18 cellular contexts compared by ENCODE assay signal in genomic region chr12:54133663-54134375, GRCh38.
"Had no signal": no experiment of that assay in that cellular context is flagged by ENCODE, and none has a peak within 500 bp of the region (broad histone marks: within the 10 kb centered on the region; RNA-seq: fewer than 3 reads in every experiment).

No MANE protein-coding gene starts in this region.

- H3K27ac ChIP-seq: left ventricle myocardium inferior, prostate gland, upper lobe of left lung had no signal

- H3K4me2 ChIP-seq: smooth muscle cell had no signal

- H3K36me3 ChIP-seq: left ventricle myocardium inferior, prostate gland, upper lobe of left lung had no signal

- ATAC-seq: activated CD8-positive, alpha-beta memory T cell treated with anti-CD3 and anti-CD28 coated beads, Interleukin-2, amount 10 ng/mL, durations not matched to agents 7 days and 5 days; activated T-helper 17 cell treated with anti-CD3 and anti-CD28 coated beads, Interleukin-2, amount 50 U/mL, for 72 hours; sciatic nerve; stimulated activated naive CD8-positive, alpha-beta T cell treated with anti-CD3 and anti-CD28 coated beads, Interleukin-15, amount 100 ng/mL, for 72 hours had no signal

- H3K4me3 Mint-ChIP-seq: activated CD4-positive, alpha-beta memory T cell treated with anti-CD3 and anti-CD28 coated beads, Interleukin-2, amount 10 ng/mL, durations not matched to agents 7 days and 5 days; activated CD8-positive, alpha-beta memory T cell treated with anti-CD3 and anti-CD28 coated beads, Interleukin-2, amount 10 ng/mL, durations not matched to agents 7 days and 5 days; activated naive CD8-positive, alpha-beta T cell treated with anti-CD3 and anti-CD28 coated beads for 36 hours; activated T-helper 17 cell treated with anti-CD3 and anti-CD28 coated beads, Interleukin-2, amount 50 U/mL, for 72 hours; endodermal cell; stimulated activated naive CD8-positive, alpha-beta T cell treated with anti-CD3 and anti-CD28 coated beads, Interleukin-15, amount 100 ng/mL, for 72 hours had no signal

- H3K27ac Mint-ChIP-seq: activated CD4-positive, alpha-beta memory T cell treated with anti-CD3 and anti-CD28 coated beads, Interleukin-2, amount 10 ng/mL, durations not matched to agents 7 days and 5 days; activated CD8-positive, alpha-beta memory T cell treated with anti-CD3 and anti-CD28 coated beads, Interleukin-2, amount 10 ng/mL, durations not matched to agents 7 days and 5 days; activated naive CD8-positive, alpha-beta T cell treated with anti-CD3 and anti-CD28 coated beads for 36 hours; activated T-helper 17 cell treated with anti-CD3 and anti-CD28 coated beads, Interleukin-2, amount 50 U/mL, for 72 hours; endodermal cell; stimulated activated naive CD8-positive, alpha-beta T cell treated with anti-CD3 and anti-CD28 coated beads, Interleukin-15, amount 100 ng/mL, for 72 hours had no signal

- H3K27me3 ChIP-seq: upper lobe of left lung had no signal

- DNase-seq: activated CD4-positive, alpha-beta memory T cell treated with anti-CD3 and anti-CD28 coated beads, Interleukin-2, amount 10 ng/mL, durations not matched to agents 7 days and 5 days; activated CD4-positive, alpha-beta T cell treated with anti-CD3 and anti-CD28 coated beads for 48 hours; activated CD4-positive, CD25-positive, alpha-beta regulatory T cell; activated CD8-positive, alpha-beta memory T cell treated with anti-CD3 and anti-CD28 coated beads, Interleukin-2, amount 10 ng/mL, durations not matched to agents 7 days and 5 days; activated naive CD4-positive, alpha-beta T cell; activated naive CD8-positive, alpha-beta T cell treated with anti-CD3 and anti-CD28 coated beads for 36 hours; amygdala; endodermal cell; foreskin melanocyte; left ventricle myocardium inferior; nucleus accumbens; stimulated activated CD4-positive, alpha-beta T cell treated with anti-CD3 and anti-CD28 coated beads, Interleukin-4, amount 100 ng/mL, for 1 hour; stimulated activated naive CD8-positive, alpha-beta T cell treated with anti-CD3 and anti-CD28 coated beads, Interleukin-15, amount 100 ng/mL, for 72 hours had no signal

- H3K36me3 Mint-ChIP-seq: activated CD8-positive, alpha-beta memory T cell treated with anti-CD3 and anti-CD28 coated beads, Interleukin-2, amount 10 ng/mL, durations not matched to agents 7 days and 5 days; activated naive CD8-positive, alpha-beta T cell treated with anti-CD3 and anti-CD28 coated beads for 36 hours had no signal

- H3K4me1 ChIP-seq: left ventricle myocardium inferior, prostate gland, upper lobe of left lung had no signal

- H3K4me3 ChIP-seq: left ventricle myocardium inferior, prostate gland, smooth muscle cell, upper lobe of left lung had no signal

- H3K4me1 Mint-ChIP-seq: activated CD4-positive, alpha-beta memory T cell treated with anti-CD3 and anti-CD28 coated beads, Interleukin-2, amount 10 ng/mL, durations not matched to agents 7 days and 5 days; activated CD8-positive, alpha-beta memory T cell treated with anti-CD3 and anti-CD28 coated beads, Interleukin-2, amount 10 ng/mL, durations not matched to agents 7 days and 5 days; activated naive CD8-positive, alpha-beta T cell treated with anti-CD3 and anti-CD28 coated beads for 36 hours; activated T-helper 17 cell treated with anti-CD3 and anti-CD28 coated beads, Interleukin-2, amount 50 U/mL, for 72 hours; stimulated activated naive CD8-positive, alpha-beta T cell treated with anti-CD3 and anti-CD28 coated beads, Interleukin-15, amount 100 ng/mL, for 72 hours had no signal

- H3K9me3 Mint-ChIP-seq: activated CD4-positive, alpha-beta memory T cell treated with anti-CD3 and anti-CD28 coated beads, Interleukin-2, amount 10 ng/mL, durations not matched to agents 7 days and 5 days; activated naive CD8-positive, alpha-beta T cell treated with anti-CD3 and anti-CD28 coated beads for 36 hours; activated T-helper 17 cell treated with anti-CD3 and anti-CD28 coated beads, Interleukin-2, amount 50 U/mL, for 72 hours; endodermal cell; stimulated activated naive CD8-positive, alpha-beta T cell treated with anti-CD3 and anti-CD28 coated beads, Interleukin-15, amount 100 ng/mL, for 72 hours had no signal
